In the genomic region with DNA sequence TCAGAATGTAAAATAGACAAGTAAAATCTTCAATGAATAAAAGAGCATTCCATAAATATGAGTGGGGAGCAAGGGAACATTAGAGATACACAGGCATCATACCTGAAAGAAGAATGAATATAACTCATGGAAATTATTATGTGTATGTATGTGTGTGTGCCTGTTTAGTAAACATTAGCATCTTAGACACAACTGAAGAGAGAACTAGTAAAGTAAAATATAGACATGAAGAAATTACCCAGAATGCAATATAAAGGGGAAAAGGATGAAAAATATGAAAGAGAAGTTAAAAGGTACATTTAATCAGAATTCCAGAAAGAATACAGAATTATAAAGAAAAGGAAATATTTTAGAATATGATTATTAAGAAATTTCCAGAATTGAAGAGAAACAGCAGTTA, we compare ENCODE assay signal across 10 cellular contexts.
"Had no signal": no experiment of that assay in that cellular context is flagged by ENCODE, and none has a peak within 500 bp of the region (broad histone marks: within the 10 kb centered on the region; RNA-seq: fewer than 3 reads in every experiment).

No MANE protein-coding gene starts in this region.

- H3K4me3 ChIP-seq: GM23248, GM23338, HAP-1 had no signal

- H3K4me3 Mint-ChIP-seq: GM23338, H9, HFFc6 had no signal

- H3K9me3 ChIP-seq: HAP-1 had no signal

- H3K4me1 ChIP-seq: HAP-1 had no signal

- H2AFZ ChIP-seq: GM23248, GM23338 had no signal

- H3K4me1 Mint-ChIP-seq: GM23338, H9 had no signal

- ATAC-seq: GM23338, HCT116 had no signal

- H3K9ac ChIP-seq: GM23248 had no signal

- H3K27ac ChIP-seq: GM23248 had no signal

- H3K27ac Mint-ChIP-seq: GM23338, H9, HFFc6 had no signal

- DNase-seq: GM23248, GOT3, H7, H9, HCEC 1CT, HFFc6 had no signal

- H3K4me2 ChIP-seq: GM23338 had no signal

- H3K36me3 ChIP-seq: HAP-1 had no signal

- FAIRE-seq: H1 had no signal
